19 cellular contexts compared by ENCODE assay signal in genomic region chr2:235676536-235676799, GRCh38.
DNase-seq lines count a peak whose midpoint lies in the region; ATAC-seq, FAIRE-seq and TF ChIP-seq lines count a peak whose summit lies in the region.
"Had no signal": no experiment of that assay in that cellular context is flagged by ENCODE, and none has a peak within 500 bp of the region (broad histone marks: within the 10 kb centered on the region; RNA-seq: fewer than 3 reads in every experiment).

No MANE protein-coding gene starts in this region.

- H3F3A ChIP-seq in PC-3 (ENCODE audit: low read length, unreplicated experiment) = no peaks in the 10 kb centered on the region

- H3K9me2 ChIP-seq in PC-3 (replicated peaks; ENCODE audit: low read length) = no peaks in the 10 kb centered on the region

- DNase-seq in Caco-2 (no peak), PC-3 (no peak), bronchial epithelial cell (ENCODE audit: low read depth) (peak; percentile 27), kidney glomerular epithelial cell (lab: John Stamatoyannopoulos, UW) (peak; percentile 44), BE2C (no peak), Kasumi-1 (lab: John Stamatoyannopoulos, UW) (no peak), cortex of kidney (lab: John Stamatoyannopoulos, UW) (no peak)
- DNase-seq: CD4-positive, alpha-beta memory T cell; DMS153; NCI-H1694 treated with DMSO at 0.1 percent for 48 hours; NCI-H2171 treated with DMSO at 0.1 percent for 48 hours; NCI-H446; NCI-H526 had no signal

- H3K4me3 ChIP-seq in Caco-2 (ENCODE audit: low read depth, low read length) = no peak overlapping the region
- H3K4me3 ChIP-seq in PC-3 (ENCODE audit: low read length) = no peak overlapping the region
- H3K4me3 ChIP-seq in bronchial epithelial cell (ENCODE audit: low read depth, low read length) = no peak overlapping the region
- no peak overlapping the region for H3K4me3 ChIP-seq in BE2C (ENCODE audit: low read depth, low read length)
- H3K4me3 ChIP-seq: A549 had no signal

- H2AFZ ChIP-seq in PC-3 (ENCODE audit: low read length) = no peak overlapping the region

- FAIRE-seq in bronchial epithelial cell (lab: Jason Lieb, UNC) = no peak
- FAIRE-seq: A549, G401.6, GM12892 had no signal

- H3K36me3 Mint-ChIP-seq in Caco-2 (ENCODE audit: insufficient read depth, unreplicated experiment) = peaks cover 10% of the 10 kb centered on the region
- H3K36me3 Mint-ChIP-seq: CD4-positive, alpha-beta memory T cell had no signal

- H3K27me3 ChIP-seq in Caco-2 (replicated peaks; ENCODE audit: control insufficient read depth, insufficient read depth, low read length) (no peaks in the 10 kb centered on the region), PC-3 (ENCODE audit: low read length) (no peaks in the 10 kb centered on the region), bronchial epithelial cell (ENCODE audit: control insufficient read depth, insufficient read depth, low read length) (no peaks in the 10 kb centered on the region), BE2C (no peaks in the 10 kb centered on the region)

- BruUV-seq in Caco-2 (replicated peaks; lab: Mats Ljungman, UMichigan) = no TSS peak
- no TSS peak for BruUV-seq in PC-3 (replicated peaks; lab: Mats Ljungman, UMichigan)

- H3K36me3 ChIP-seq in Caco-2 (ENCODE audit: control insufficient read depth, insufficient read depth, low read length) (no peaks in the 10 kb centered on the region), PC-3 (ENCODE audit: low read depth, low read length) (no peaks in the 10 kb centered on the region), bronchial epithelial cell (ENCODE audit: control insufficient read depth, insufficient read depth, low read length) (no peaks in the 10 kb centered on the region), BE2C (no peaks in the 10 kb centered on the region)

- no peak overlapping the region for H3K9ac ChIP-seq in PC-3 (ENCODE audit: low read length)
- H3K9ac ChIP-seq: KMS-11 had no signal

- ATAC-seq in PC-3 = peak; percentile 51
- no peak for ATAC-seq in GM21360 (IDR thresholded peaks at IDR 0.05; ENCODE audit: unreplicated experiment)

- no peaks in the 10 kb centered on the region for H3K9me3 ChIP-seq in Caco-2
- no peaks in the 10 kb centered on the region for H3K9me3 ChIP-seq in PC-3 (ENCODE audit: low read length)
- H3K9me3 ChIP-seq in BE2C = no peaks in the 10 kb centered on the region
- H3K9me3 ChIP-seq: A549 had no signal

- H3K4me1 Mint-ChIP-seq in Caco-2 (ENCODE audit: low read depth, unreplicated experiment) = peaks cover 23% of the 10 kb centered on the region

- POLR2A ChIA-PET in Caco-2 (lab: Charles Lee) = no interaction called here
- POLR2A ChIA-PET in PC-3 (lab: Charles Lee; ENCODE audit: unreplicated experiment) = no interaction called here

- H3K27ac Mint-ChIP-seq in Caco-2 (ENCODE audit: unreplicated experiment) = peak overlapping the region; percentile 89
- H3K27ac Mint-ChIP-seq: CD4-positive, alpha-beta memory T cell had no signal

- peak overlapping the region; percentile 29 for H3K4me2 ChIP-seq in PC-3 (ENCODE audit: low read length)
- H3K4me2 ChIP-seq: A549, KMS-11 had no signal

- TF ChIP-seq CTCF in Caco-2 (IDR thresholded peaks at IDR 0.05; ENCODE audit: insufficient read depth in 1 of 2, low read depth in 1 of 2, low read length in 1 of 2, severe bottlenecking in 1 of 2, unreplicated experiment in 1 of 2) = no peak
- TF ChIP-seq CTCF in PC-3 (conservative IDR thresholded peaks at IDR 0.05; ENCODE audit: low read depth, low read length) = no peak
- TF ChIP-seq CTCF in bronchial epithelial cell (IDR thresholded peaks at IDR 0.05; ENCODE audit: insufficient read depth, low read length, severe bottlenecking) = no peak
- no peak for TF ChIP-seq CTCF in BE2C (IDR thresholded peaks at IDR 0.05; ENCODE audit: low read depth, low read length)

- H3K4me1 ChIP-seq in Caco-2 (peaks cover 36% of the 10 kb centered on the region), PC-3 (ENCODE audit: insufficient read depth, low read length) (peaks cover 44% of the 10 kb centered on the region), BE2C (no peaks in the 10 kb centered on the region)

- H3K27me3 Mint-ChIP-seq in Caco-2 (ENCODE audit: insufficient read depth, unreplicated experiment) = no peaks in the 10 kb centered on the region

- no peak overlapping the region for H3K4me3 Mint-ChIP-seq in Caco-2 (ENCODE audit: unreplicated experiment)
- H3K4me3 Mint-ChIP-seq: CD4-positive, alpha-beta memory T cell had no signal

- CTCF ChIA-PET in Caco-2 (lab: Charles Lee) = interaction anchor here (1.0 kb wide), 1 partner anchor 64 kb away, joined by 3 read pairs; no protein-coding TSS in a partner anchor
- CTCF ChIA-PET in PC-3 (lab: Charles Lee) = interaction anchor here (0.6 to 1.7 kb wide), 2 partner anchors 64 to 70 kb away, joined by 4 to 13 read pairs; no protein-coding TSS in a partner anchor

- H3K79me2 ChIP-seq in PC-3 (ENCODE audit: low read length) = peaks cover 99% of the 10 kb centered on the region

- intact Hi-C loops in Caco-2 (cut with micrococcal nuclease; ENCODE audit: unreplicated experiment) (loop anchor here (5.0 kb wide), 1 partner anchor 66 kb away; no protein-coding TSS in a partner anchor), PC-3 (cut with micrococcal nuclease) (loop anchor here (2.0 kb wide), 1 partner anchor 70 kb away; no protein-coding TSS in a partner anchor)

- H4K20me1 ChIP-seq in PC-3 (ENCODE audit: low read length) = peaks cover 57% of the 10 kb centered on the region

- no peaks in the 10 kb centered on the region for H3K9me3 Mint-ChIP-seq in Caco-2 (ENCODE audit: unreplicated experiment)
- H3K9me3 Mint-ChIP-seq: CD4-positive, alpha-beta memory T cell had no signal

- H3K27ac ChIP-seq in PC-3 (ENCODE audit: low read length) = no peak overlapping the region
- H3K27ac ChIP-seq: A549, KMS-11, RWPE1 had no signal

Comparison
In these comparisons a context has a peak if more than half of its experiments do, and no peak if none do; other contexts are left out.
1. DNase-seq: peak in bronchial epithelial cell (single experiment) and kidney glomerular epithelial cell (single experiment); none in Caco-2 (0 of 2), PC-3 (single experiment), BE2C (single experiment), Kasumi-1 (0 of 2) and cortex of kidney (single experiment).